Comparison of ENCODE assay signal across 8 cellular contexts in the genomic region with DNA sequence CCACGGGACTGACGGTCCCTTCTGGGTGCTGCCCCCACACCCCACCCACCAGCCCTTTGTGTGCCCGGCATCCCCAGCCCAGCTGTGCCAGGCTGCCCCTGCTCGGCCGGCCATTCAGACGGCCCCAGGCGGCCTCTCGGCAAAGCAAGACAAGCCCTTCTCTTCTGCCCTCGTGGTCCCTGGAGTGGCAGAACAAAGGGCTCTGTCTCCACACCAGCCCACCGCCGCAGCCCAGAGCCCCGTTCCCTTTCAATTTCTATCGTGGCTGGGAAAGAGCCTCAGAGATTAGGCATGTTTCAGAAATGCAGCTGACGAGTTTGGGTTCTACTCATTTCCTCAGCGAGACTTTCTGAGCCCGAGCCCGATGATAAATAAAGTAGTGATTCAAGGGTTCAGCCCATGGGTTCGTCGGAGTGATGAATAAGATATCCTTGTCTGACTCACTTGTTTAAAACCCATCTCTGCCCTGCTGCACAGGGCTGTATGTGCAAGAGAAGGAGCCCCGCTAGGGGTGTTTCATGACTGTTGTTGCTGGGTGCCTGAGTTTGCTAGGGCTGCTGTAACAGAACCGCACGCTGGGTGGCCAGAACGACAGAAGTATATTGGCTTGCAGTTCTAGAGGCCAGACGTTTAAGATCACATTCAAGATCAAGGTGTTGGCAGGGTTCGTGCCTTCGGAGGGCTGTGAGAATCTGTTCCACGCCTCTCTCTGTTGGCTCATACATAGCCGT. TPM values are rescaled to one million over a fixed set of nuclear protein-coding genes. Genes with fewer than 3 reads are reported as not detected.
DNase-seq lines count a peak whose midpoint lies in the region; ATAC-seq and TF ChIP-seq lines count a peak whose summit lies in the region.

No MANE protein-coding gene starts in this region.

- DNase-seq in activated CD4-positive, alpha-beta T cell treated with anti-CD3 and anti-CD28 coated beads, Interleukin-2, amount 10 ng/mL, durations not matched to agents 7 days and 5 days, result peak; percentile 55
- peak; percentile 94 for DNase-seq in coronary artery (ENCODE audit: low spot score)
- peak; percentile 68 to 97 for DNase-seq in lung microvascular endothelial cell (ENCODE audit: low read depth in 2 of 2)
- DNase-seq in stimulated activated CD4-positive, alpha-beta T cell treated with anti-CD3 and anti-CD28 coated beads, TNF-alpha, amount 100 ng/mL, for 1 hour (ENCODE audit: low read depth in 3 of 3, low spot score in 1 of 3), result peak; percentile 31 to 49 (median 35)
- no peak for DNase-seq in NCI-H1417 (lab: John Stamatoyannopoulos, UW)

- peak; percentile 48 for TF ChIP-seq CTCF in coronary artery (IDR thresholded peaks at IDR 0.05)

- no peak for ATAC-seq in HG03045 (IDR thresholded peaks at IDR 0.05; ENCODE audit: unreplicated experiment)

- no peaks in the 10 kb centered on the region for H3K36me3 Mint-ChIP-seq in IgD-negative memory B cell
- H3K36me3 Mint-ChIP-seq in activated CD4-positive, alpha-beta T cell treated with anti-CD3 and anti-CD28 coated beads, Interleukin-2, amount 10 ng/mL, durations not matched to agents 7 days and 5 days (ENCODE audit: low read depth), result peaks cover 6% of the 10 kb centered on the region

- H3K27me3 Mint-ChIP-seq in IgD-negative memory B cell, result no peaks in the 10 kb centered on the region
- no peaks in the 10 kb centered on the region for H3K27me3 Mint-ChIP-seq in activated CD4-positive, alpha-beta T cell treated with anti-CD3 and anti-CD28 coated beads, Interleukin-2, amount 10 ng/mL, durations not matched to agents 7 days and 5 days

- no peaks in the 10 kb centered on the region for H3K9me3 Mint-ChIP-seq in IgD-negative memory B cell
- no peaks in the 10 kb centered on the region for H3K9me3 Mint-ChIP-seq in activated CD4-positive, alpha-beta T cell treated with anti-CD3 and anti-CD28 coated beads, Interleukin-2, amount 10 ng/mL, durations not matched to agents 7 days and 5 days

- TF ChIP-seq POLR2A in GM18526 (IDR thresholded peaks at IDR 0.05; ENCODE audit: extremely low read depth, insufficient read length), result peak; percentile 24

- H3K27ac ChIP-seq in coronary artery, result peak overlapping the region; percentile 97 to 98

- peak overlapping the region; percentile 76 to 94 (median 82) for H3K4me3 Mint-ChIP-seq in IgD-negative memory B cell
- peak overlapping the region; percentile 51 for H3K4me3 Mint-ChIP-seq in activated CD4-positive, alpha-beta T cell treated with anti-CD3 and anti-CD28 coated beads, Interleukin-2, amount 10 ng/mL, durations not matched to agents 7 days and 5 days

- POLR2A ChIA-PET in activated CD4-positive, alpha-beta T cell treated with anti-CD3 and anti-CD28 coated beads, Interleukin-2, amount 10 ng/mL, durations not matched to agents 7 days and 5 days (lab: Charles Lee), result interaction anchor here (0.6 kb wide), 1 partner anchor 305 kb away, joined by 3 read pairs; no protein-coding TSS in a partner anchor

- CTCF ChIA-PET in activated CD4-positive, alpha-beta T cell treated with anti-CD3 and anti-CD28 coated beads, Interleukin-2, amount 10 ng/mL, durations not matched to agents 7 days and 5 days (lab: Charles Lee), result no interaction called here

- peak overlapping the region; percentile 72 for H3K4me3 ChIP-seq in coronary artery

- H3K4me1 Mint-ChIP-seq in IgD-negative memory B cell, result peaks cover 34 to 46% (median 45%) of the 10 kb centered on the region in 3 donors
- peaks cover 50% of the 10 kb centered on the region for H3K4me1 Mint-ChIP-seq in activated CD4-positive, alpha-beta T cell treated with anti-CD3 and anti-CD28 coated beads, Interleukin-2, amount 10 ng/mL, durations not matched to agents 7 days and 5 days

- peak overlapping the region; percentile 94 to 96 (median 94) for H3K27ac Mint-ChIP-seq in IgD-negative memory B cell
- H3K27ac Mint-ChIP-seq in activated CD4-positive, alpha-beta T cell treated with anti-CD3 and anti-CD28 coated beads, Interleukin-2, amount 10 ng/mL, durations not matched to agents 7 days and 5 days, result peak overlapping the region; percentile 80

RNA-seq across cellular contexts. Expression of gene MYO9B, which starts 4.3 kb away (rescaled TPM):
- polyA plus RNA-seq in IgD-negative memory B cell, result 26.9 TPM
- total RNA-seq in activated CD4-positive, alpha-beta T cell treated with anti-CD3 and anti-CD28 coated beads, Interleukin-2, amount 10 ng/mL, durations not matched to agents 7 days and 5 days, result 100 to 1,000 TPM; 217 to 218 TPM
- 24.0 and 36.5 TPM in 2 replicates for total RNA-seq in lung microvascular endothelial cell

RNA-seq across cellular contexts. Expression of gene HAUS8, which starts 4.6 kb away (rescaled TPM):
- 11.4 TPM for polyA plus RNA-seq in IgD-negative memory B cell
- 10 to 100 TPM; 46.3 to 47.4 TPM for total RNA-seq in activated CD4-positive, alpha-beta T cell treated with anti-CD3 and anti-CD28 coated beads, Interleukin-2, amount 10 ng/mL, durations not matched to agents 7 days and 5 days
- total RNA-seq in lung microvascular endothelial cell, result 2.4 and 2.8 TPM in 2 replicates

RNA-seq across cellular contexts. Expression of gene CPAMD8, which starts 53.3 kb away (rescaled TPM):
- 5.1 TPM for polyA plus RNA-seq in IgD-negative memory B cell
- under 1 TPM; 0.22 to 0.60 TPM for total RNA-seq in activated CD4-positive, alpha-beta T cell treated with anti-CD3 and anti-CD28 coated beads, Interleukin-2, amount 10 ng/mL, durations not matched to agents 7 days and 5 days
- total RNA-seq in lung microvascular endothelial cell, result 2.0 and 5.2 TPM in 2 replicates

Comparison
In these comparisons a context has a peak if more than half of its experiments do, and no peak if none do; other contexts are left out.
1. DNase-seq: peak in activated CD4-positive, alpha-beta T cell treated with anti-CD3 and anti-CD28 coated beads, Interleukin-2, amount 10 ng/mL, durations not matched to agents 7 days and 5 days (single experiment), coronary artery (single experiment), lung microvascular endothelial cell (2 of 2) and stimulated activated CD4-positive, alpha-beta T cell treated with anti-CD3 and anti-CD28 coated beads, TNF-alpha, amount 100 ng/mL, for 1 hour (3 of 3); none in NCI-H1417 (0 of 3).
2. RNA of gene HAUS8, which starts 4.6 kb away (total RNA-seq): 46.3 to 47.4 TPM in activated CD4-positive, alpha-beta T cell treated with anti-CD3 and anti-CD28 coated beads, Interleukin-2, amount 10 ng/mL, durations not matched to agents 7 days and 5 days; 2.4 to 2.8 TPM in lung microvascular endothelial cell; every median in the first group is over 10 times any median in the second.